In genomic region chr20:1211954-1212497, GRCh38 we compare ENCODE assay signal across 16 cellular contexts. TPM values are rescaled to one million over a fixed set of nuclear protein-coding genes. Genes with fewer than 3 reads are reported as not detected.
DNase-seq lines count a peak whose midpoint lies in the region; ATAC-seq, FAIRE-seq and TF ChIP-seq lines count a peak whose summit lies in the region.
"Had no signal": no experiment of that assay in that cellular context is flagged by ENCODE, and none has a peak within 500 bp of the region (broad histone marks: within the 10 kb centered on the region; RNA-seq: fewer than 3 reads in every experiment).

No MANE protein-coding gene starts in this region.

- no peak overlapping the region for H3K56ac ChIP-seq in H9 (ENCODE audit: insufficient read length, low read depth, low read length)

- no peak overlapping the region for H2BK15ac ChIP-seq in mesenchymal stem cell (ENCODE audit: low read depth, poor library complexity, severe bottlenecking)
- no peak overlapping the region for H2BK15ac ChIP-seq in H9 (ENCODE audit: low read depth, low read length)

- H3K79me1 ChIP-seq in mesenchymal stem cell (replicated peaks; ENCODE audit: low read length, poor library complexity, severe bottlenecking), result no peaks in the 10 kb centered on the region
- H3K79me1 ChIP-seq in H9 (ENCODE audit: insufficient read depth, low read depth, low read length, poor library complexity, severe bottlenecking), result no peaks in the 10 kb centered on the region

- no peak overlapping the region for H2BK20ac ChIP-seq in H9 (ENCODE audit: low read depth, low read length, poor library complexity, severe bottlenecking)

- no peak for TF ChIP-seq CTCF in GM23338 (conservative IDR thresholded peaks at IDR 0.05; ENCODE audit: low read depth in 2 of 2)
- no peak for TF ChIP-seq CTCF in Loucy (conservative IDR thresholded peaks at IDR 0.05; ENCODE audit: low read length)
- TF ChIP-seq CTCF in K562 (IDR thresholded peaks at IDR 0.05 in 2 of 3, conservative IDR thresholded peaks at IDR 0.05 in 1 of 3; ENCODE audit: insufficient read depth in 2 of 3, low read depth in 1 of 3, low read length in 3 of 3), result no peak
- no peak for TF ChIP-seq CTCF in H9 (conservative IDR thresholded peaks at IDR 0.05)

- no peaks in the 10 kb centered on the region for H3F3A ChIP-seq in GM23338 (replicated peaks; ENCODE audit: low read depth)
- H3F3A ChIP-seq in Loucy (ENCODE audit: low read depth), result no peaks in the 10 kb centered on the region

- no peak overlapping the region for H2BK120ac ChIP-seq in mesenchymal stem cell (ENCODE audit: low read depth, low read length)
- H2BK120ac ChIP-seq in H9 (ENCODE audit: low read depth, low read length, poor library complexity, severe bottlenecking), result no peak overlapping the region

- H3K9me3 Mint-ChIP-seq in GM23338, result peaks cover 9% of the 10 kb centered on the region; the same call in 2 of the 3 replicates
- H3K9me3 Mint-ChIP-seq in H9, result peaks cover 0 to 5% of the 10 kb centered on the region in 2 experiments; a peak in 1 of 5 replicates
- H3K9me3 Mint-ChIP-seq: CD4-positive, CD25-positive, alpha-beta regulatory T cell had no signal

- H3K23ac ChIP-seq in mesenchymal stem cell (ENCODE audit: low read length in 2 of 2) (no peak overlapping the region), H9 (ENCODE audit: insufficient read length, low read depth, low read length) (no peak overlapping the region)

- no peak overlapping the region; the same call in 1 of the 2 replicates for H3K27ac Mint-ChIP-seq in GM23338
- H3K27ac Mint-ChIP-seq in H9, result 0 out of 7 replicates have a peak overlapping the region, but pooled peaks of 1 of the 3 experiments have one; percentile 29

- H2BK5ac ChIP-seq in mesenchymal stem cell (ENCODE audit: low read depth, low read length, poor library complexity, severe bottlenecking) (no peak overlapping the region), H9 (ENCODE audit: insufficient read length, low read length) (no peak overlapping the region)

- H3K4me1 Mint-ChIP-seq in GM23338 (peaks cover 24% of the 10 kb centered on the region), H9 (peaks cover 34 to 38% of the 10 kb centered on the region in 2 experiments)

- no peak overlapping the region for H2BK12ac ChIP-seq in mesenchymal stem cell (ENCODE audit: low read length in 2 of 2)
- H2BK12ac ChIP-seq in H9 (ENCODE audit: insufficient read length, low read depth, low read length), result no peak overlapping the region

- H2AFZ ChIP-seq in GM23338, result peak overlapping the region; percentile 77; the same call in 1 of the 2 replicates
- peak overlapping the region; percentile 87; the same call in 1 of the 2 replicates for H2AFZ ChIP-seq in Loucy (ENCODE audit: low read length)
- 0 out of 2 replicates have a peak overlapping the region, but pooled peaks have one; percentile 12 for H2AFZ ChIP-seq in K562 (ENCODE audit: low read depth, low read length)
- no peak overlapping the region for H2AFZ ChIP-seq in mesenchymal stem cell (ENCODE audit: low read depth, low read length)
- H2AFZ ChIP-seq in H9 (ENCODE audit: low read length), result no peak overlapping the region

- no peaks in the 10 kb centered on the region for H3K79me2 ChIP-seq in GM23338 (replicated peaks; ENCODE audit: insufficient read depth)
- no peaks in the 10 kb centered on the region for H3K79me2 ChIP-seq in Loucy (ENCODE audit: insufficient read depth, low read length)
- no peaks in the 10 kb centered on the region for H3K79me2 ChIP-seq in K562 (ENCODE audit: control insufficient read depth, insufficient read depth, low read length)
- H3K79me2 ChIP-seq in H9 (ENCODE audit: insufficient read depth, low read length), result no peaks in the 10 kb centered on the region

- H4K20me1 ChIP-seq in GM23338 (replicated peaks; ENCODE audit: insufficient read depth) (no peaks in the 10 kb centered on the region; the same call in 1 of the 2 replicates), Loucy (ENCODE audit: insufficient read depth, low read length, poor library complexity, severe bottlenecking) (no peaks in the 10 kb centered on the region), K562 (replicated peaks; ENCODE audit: control insufficient read depth, insufficient read depth, low read length) (no peaks in the 10 kb centered on the region), H9 (ENCODE audit: control insufficient read depth, insufficient read depth, insufficient read length) (no peaks in the 10 kb centered on the region)
- H4K20me1 ChIP-seq: BLaER1 treated with 17β-estradiol and CSF1 and Interleukin-3, amounts not matched to agents 10 nM and 100 nM had no signal

- H3K9ac ChIP-seq in Loucy (ENCODE audit: low read depth, low read length, poor library complexity, severe bottlenecking) (no peak overlapping the region), K562 (ENCODE audit: insufficient read depth in 1 of 2, low read depth in 2 of 2, low read length in 2 of 2) (peak overlapping the region in 1 of 2 experiments; percentile 39; a peak in 1 of 4 replicates), mesenchymal stem cell (ENCODE audit: low read length) (peak overlapping the region; percentile 10), H9 (ENCODE audit: extremely low read depth, insufficient read length, low read length) (no peak overlapping the region)
- H3K9ac ChIP-seq: BLaER1 treated with 17β-estradiol and CSF1 and Interleukin-3, amounts not matched to agents 10 nM and 100 nM; GM23248 had no signal

- H4K5ac ChIP-seq in H9 (ENCODE audit: insufficient read length, low read depth, low read length), result no peak overlapping the region

- H3T11ph ChIP-seq in H9 (ENCODE audit: low read length), result no peak overlapping the region

- no peak overlapping the region for H3K27ac ChIP-seq in GM23338 (ENCODE audit: low read depth)
- no peak overlapping the region for H3K27ac ChIP-seq in K562 (ENCODE audit: extremely low read depth, low read depth, low read length)
- H3K27ac ChIP-seq in mesenchymal stem cell (ENCODE audit: low read length, poor library complexity, severe bottlenecking), result no peak overlapping the region
- no peak overlapping the region for H3K27ac ChIP-seq in H9 (ENCODE audit: insufficient read length, low read depth, low read length)
- H3K27ac ChIP-seq: BLaER1 treated with 17β-estradiol and CSF1 and Interleukin-3, amounts not matched to agents 10 nM and 100 nM; GM23248 had no signal

- no peaks in the 10 kb centered on the region for H3K9me3 ChIP-seq in Loucy (ENCODE audit: insufficient read depth, low read depth, low read length)
- no peaks in the 10 kb centered on the region; the same call in 1 of the 2 replicates for H3K9me3 ChIP-seq in K562 (replicated peaks; ENCODE audit: control insufficient read depth, insufficient read depth, low read depth, low read length)
- H3K9me3 ChIP-seq in mesenchymal stem cell (ENCODE audit: control insufficient read depth, low read length), result no peaks in the 10 kb centered on the region
- no peaks in the 10 kb centered on the region for H3K9me3 ChIP-seq in H9 (ENCODE audit: control insufficient read depth, low read depth, low read length)
- H3K9me3 ChIP-seq: BLaER1 treated with 17β-estradiol and CSF1 and Interleukin-3, amounts not matched to agents 10 nM and 100 nM; HAP-1 had no signal

- no peak overlapping the region; the same call in 1 of the 2 replicates for H3K4me3 ChIP-seq in GM23338
- no peak overlapping the region for H3K4me3 ChIP-seq in Loucy (ENCODE audit: low read length, poor library complexity, severe bottlenecking)
- no peak overlapping the region for H3K4me3 ChIP-seq in K562
- no peak overlapping the region for H3K4me3 ChIP-seq in mesenchymal stem cell (ENCODE audit: insufficient read depth in 1 of 2, low read depth in 1 of 2, low read length in 2 of 2)
- H3K4me3 ChIP-seq: BLaER1 treated with 17β-estradiol and CSF1 and Interleukin-3, amounts not matched to agents 10 nM and 100 nM; HAP-1 had no signal

- H4K91ac ChIP-seq in mesenchymal stem cell (ENCODE audit: low read length) (no peak overlapping the region), H9 (ENCODE audit: insufficient read length, low read depth, low read length) (no peak overlapping the region)

- BruUV-seq in K562 (replicated peaks; lab: Mats Ljungman, UMichigan), result no TSS peak

- POLR2A ChIA-PET in K562 (lab: Yijun Ruan, JAX), result interaction anchor here (0.6 to 1.0 kb wide), 4 partner anchors 8 to 27 kb away, joined by 3 read pairs; partner anchors contain the start of genes C20orf202 and TMEM74B

- peak; percentile 42; the same call in 1 of the 2 replicates for TF ChIP-seq EP300 in K562 (IDR thresholded peaks at IDR 0.05; ENCODE audit: low read length)

- no peak overlapping the region for H3K14ac ChIP-seq in mesenchymal stem cell (ENCODE audit: low read length in 2 of 2)
- no peak overlapping the region for H3K14ac ChIP-seq in H9 (ENCODE audit: insufficient read depth, low read length)

- H3K27me3 Mint-ChIP-seq in GM23338 (ENCODE audit: insufficient read depth, low read depth, poor library complexity), result no peaks in the 10 kb centered on the region
- H3K27me3 Mint-ChIP-seq in H9 (ENCODE audit: low read depth), result peaks cover 36% of the 10 kb centered on the region

- no peaks in the 10 kb centered on the region for H3K9me1 ChIP-seq in K562 (ENCODE audit: control insufficient read depth, insufficient read depth, low read length)

- H3K9me2 ChIP-seq in GM23338 (ENCODE audit: insufficient read depth), result no peaks in the 10 kb centered on the region
- no peaks in the 10 kb centered on the region for H3K9me2 ChIP-seq in Loucy (replicated peaks; ENCODE audit: low read depth, low read length)

- H3K4me2 ChIP-seq in GM23338 (no peak overlapping the region), Loucy (ENCODE audit: low read depth, low read length, poor library complexity, severe bottlenecking) (no peak overlapping the region), K562 (ENCODE audit: insufficient read depth, low read length) (peak overlapping the region; percentile 50; the same call in 1 of the 2 replicates), mesenchymal stem cell (ENCODE audit: low read length, poor library complexity, severe bottlenecking) (no peak overlapping the region), H9 (ENCODE audit: insufficient read depth, insufficient read length, low read length) (no peak overlapping the region)

- H2AK5ac ChIP-seq in mesenchymal stem cell (ENCODE audit: low read length, severe bottlenecking) (no peak overlapping the region), H9 (ENCODE audit: insufficient read length, low read length) (no peak overlapping the region)

- intact Hi-C loops in K562 (cut with micrococcal nuclease), result loop anchor here (5.0 to 10.0 kb wide), 5 partner anchors 35 to 237 kb away; partner anchors contain the start of genes FKBP1A and PSMF1

- H3K27me3 ChIP-seq in GM23338 (ENCODE audit: insufficient read depth) (no peaks in the 10 kb centered on the region), Loucy (ENCODE audit: insufficient read depth, low read length, poor library complexity, severe bottlenecking) (no peaks in the 10 kb centered on the region), K562 (ENCODE audit: control insufficient read depth in 2 of 2, insufficient read depth in 2 of 2, low read length in 2 of 2) (no peaks in the 10 kb centered on the region), mesenchymal stem cell (ENCODE audit: control insufficient read depth in 1 of 2, insufficient read depth in 1 of 2, low read length in 2 of 2) (peaks cover 27 to 51% of the 10 kb centered on the region in 2 experiments), H9 (ENCODE audit: insufficient read depth, low read length) (no peaks in the 10 kb centered on the region)
- H3K27me3 ChIP-seq: BLaER1 treated with 17β-estradiol and CSF1 and Interleukin-3, amounts not matched to agents 10 nM and 100 nM had no signal

- H3K36me3 Mint-ChIP-seq in GM23338 (ENCODE audit: low read depth) (no peaks in the 10 kb centered on the region; the same call in 2 of the 3 replicates), H9 (ENCODE audit: insufficient read depth in 1 of 3, low read depth in 3 of 3) (no peaks in the 10 kb centered on the region)
- H3K36me3 Mint-ChIP-seq: CD4-positive, CD25-positive, alpha-beta regulatory T cell had no signal

- H3K18ac ChIP-seq in mesenchymal stem cell (ENCODE audit: low read depth in 1 of 2, low read length in 2 of 2) (no peak overlapping the region), H9 (ENCODE audit: insufficient read length, low read depth, low read length) (no peak overlapping the region)

- no peak for TF ChIP-seq POLR2A in K562 (conservative IDR thresholded peaks at IDR 0.05)

- peaks cover 16% of the 10 kb centered on the region for H3K4me1 ChIP-seq in GM23338 (ENCODE audit: insufficient read depth)
- no peaks in the 10 kb centered on the region for H3K4me1 ChIP-seq in Loucy (ENCODE audit: insufficient read depth, low read length, poor library complexity, severe bottlenecking)
- peaks cover 11 to 35% of the 10 kb centered on the region in 2 experiments; a peak in 4 of 5 replicates for H3K4me1 ChIP-seq in K562 (replicated peaks in 1 of 2; ENCODE audit: control insufficient read depth in 2 of 2, insufficient read depth in 2 of 2, low read length in 2 of 2)
- no peaks in the 10 kb centered on the region for H3K4me1 ChIP-seq in mesenchymal stem cell (ENCODE audit: control insufficient read depth, insufficient read depth, low read depth, low read length)
- H3K4me1 ChIP-seq in H9 (ENCODE audit: insufficient read depth, low read length), result peaks cover 5% of the 10 kb centered on the region; the same call in 1 of the 2 replicates
- H3K4me1 ChIP-seq: HAP-1 had no signal

- FAIRE-seq in K562 (lab: Jason Lieb, UNC), result peak; percentile 76
- FAIRE-seq: GM18507 had no signal

- H3K23me2 ChIP-seq in H9 (ENCODE audit: insufficient read length, low read depth, low read length, poor library complexity, severe bottlenecking), result no peaks in the 10 kb centered on the region

- H3K4me3 Mint-ChIP-seq in GM23338 (no peak overlapping the region), H9 (no peak overlapping the region)
- H3K4me3 Mint-ChIP-seq: CD4-positive, CD25-positive, alpha-beta regulatory T cell had no signal

- no peak overlapping the region for H3K4ac ChIP-seq in mesenchymal stem cell (ENCODE audit: low read depth in 1 of 2, low read length in 2 of 2)
- no peak overlapping the region for H3K4ac ChIP-seq in H9 (ENCODE audit: low read depth, low read length)

- in situ Hi-C loops in K562 (cut with MboI), result no loop called here

- no peak for TF ChIP-seq RAD21 in K562 (CRISPR knock-in tag; conservative IDR thresholded peaks at IDR 0.05 in 1 of 2, IDR thresholded peaks at IDR 0.05 in 1 of 2)

- no peaks in the 10 kb centered on the region for H3K36me3 ChIP-seq in GM23338 (ENCODE audit: insufficient read depth)
- H3K36me3 ChIP-seq in Loucy (ENCODE audit: insufficient read depth, low read length), result no peaks in the 10 kb centered on the region
- no peaks in the 10 kb centered on the region for H3K36me3 ChIP-seq in K562 (ENCODE audit: control insufficient read depth, insufficient read depth, low read length)
- no peaks in the 10 kb centered on the region for H3K36me3 ChIP-seq in mesenchymal stem cell (ENCODE audit: control insufficient read depth in 1 of 2, insufficient read depth in 2 of 2, low read depth in 1 of 2, low read length in 2 of 2)
- H3K36me3 ChIP-seq: BLaER1 treated with 17β-estradiol and CSF1 and Interleukin-3, amounts not matched to agents 10 nM and 100 nM; HAP-1 had no signal

- peak; percentile 45 for ATAC-seq in GM23338
- ATAC-seq in K562, result peak; percentile 21; the same call in 2 of the 3 replicates

- CTCF ChIA-PET in K562 (lab: Yijun Ruan, JAX; ENCODE audit: low intra/inter-chr PET ratio), result no interaction called here

- DNase-seq in GM23338 (ENCODE audit: low spot score), result peak; percentile 32
- DNase-seq in K562 (ENCODE audit: extremely low read depth in 1 of 4, low spot score in 3 of 4), result peak in 2 of 4 experiments; percentile 35 to 68
- DNase-seq in mesenchymal stem cell, result no peak
- DNase-seq in islet precursor cell, result no peak
- no peak for DNase-seq in H9
- DNase-seq in stimulated activated CD4-positive, alpha-beta T cell treated with anti-CD3 and anti-CD28 coated beads, Interleukin-2, amount 100 ng/mL, for 48 hours, result no peak
- DNase-seq in activated CD4-positive, alpha-beta T cell treated with anti-CD3 and anti-CD28 coated beads, Interleukin-2, amount 50 U/mL, for 1 hour, result no peak
- DNase-seq: ACHN; CD4-positive, CD25-positive, alpha-beta regulatory T cell; DMS53; GM23248 had no signal

- H4K8ac ChIP-seq in mesenchymal stem cell (ENCODE audit: low read length), result no peak overlapping the region
- H4K8ac ChIP-seq in H9 (replicated peaks; ENCODE audit: insufficient read length, low read depth, low read length), result no peak overlapping the region

RNA-seq across cellular contexts. Expression of gene C20orf202, which starts 8.8 kb away (rescaled TPM):
- not detected in 2 replicates for total RNA-seq in GM23338 (2014; rRNA removed; shearing (Covaris generic))
- polyA plus RNA-seq in GM23338 (2016; fragmentation: Nextera tagmentation; extraction: Ambion mirVana) (0.17 TPM in 1 of 2 replicates, not detected in the other), K562 (2011; rRNA removed) (0.24 and 0.49 TPM in 2 replicates), K562 (2014; fragmentation: Illumina TruSeq; extraction: Trizol) (0.18 TPM in 1 of 2 replicates, not detected in the other), K562 (2014; fragmentation: Nextera tagmentation; extraction: Ambion mirVana) (under 1 TPM; 0.03 to 0.06 TPM), K562 (2014; rRNA removed) (0.07 and 0.15 TPM in 2 replicates)
- total RNA-seq in K562 (2011; cell fraction: chromatin; rRNA removed; ENCODE audit: low replicate concordance), result 0.19 and 0.33 TPM in 2 replicates
- not detected in 2 replicates for total RNA-seq in K562 (2011; cell fraction: nucleolus; rRNA removed)
- not detected in 2 replicates for total RNA-seq in K562 (2011; cell fraction: nucleoplasm; rRNA removed)
- total RNA-seq in K562 (2014; rRNA removed) (not detected in 2 replicates), K562 (2014; rRNA removed; fragmentation: Illumina TruSeq; extraction: Trizol) (0.19 TPM in 1 of 2 replicates, not detected in the other), K562 (2015; rRNA removed; fragmentation: Illumina TruSeq; extraction: Trizol) (0.15 TPM in 1 of 2 replicates, not detected in the other), K562 (2021) (0.11 TPM in 1 of 2 replicates, not detected in the other), H9 (2021) (0.13 TPM in 1 of 2 replicates, not detected in the other)
- polyA plus RNA-seq in K562 (2011; cell fraction: cytosol; rRNA removed), result 0.25 TPM in 1 of 2 replicates, not detected in the other
- 0.27 and 0.74 TPM in 2 replicates for polyA plus RNA-seq in K562 (2011; cell fraction: nucleus; rRNA removed)
- 0.08 and 0.32 TPM in 2 replicates for polyA plus RNA-seq in K562 (2012)
- 0.45 TPM in 1 of 2 replicates, not detected in the other for polyA minus RNA-seq in K562 (2011; rRNA and poly(A)+ RNA removed)
- not detected in 2 replicates for polyA minus RNA-seq in K562 (2011; cell fraction: cytosol; rRNA and poly(A)+ RNA removed)
- polyA minus RNA-seq in K562 (2011; cell fraction: nucleus; rRNA and poly(A)+ RNA removed), result 0.13 TPM in 1 of 2 replicates, not detected in the other
- polyA plus RNA-seq in mesenchymal stem cell (2013, experiment 1 of 2), result 0.07 TPM
- 0.03 TPM for polyA plus RNA-seq in mesenchymal stem cell (2013, experiment 2 of 2)
- total RNA-seq: A172, GM23248 had no signal
- polyA plus RNA-seq: CD4-positive, CD25-positive, alpha-beta regulatory T cell; GM23248 had no signal

RNA-seq across cellular contexts. Expression of gene RAD21L1, which starts 13.8 kb away (rescaled TPM):
- 0.10 TPM in 1 of 2 replicates, not detected in the other for total RNA-seq in GM23338 (2014; rRNA removed; shearing (Covaris generic))
- 0.38 and 0.95 TPM in 2 replicates for polyA plus RNA-seq in GM23338 (2016; fragmentation: Nextera tagmentation; extraction: Ambion mirVana)
- total RNA-seq in K562 (2011; cell fraction: chromatin; rRNA removed; ENCODE audit: low replicate concordance), result 1.6 and 7.8 TPM in 2 replicates
- 1.5 and 2.0 TPM in 2 replicates for total RNA-seq in K562 (2011; cell fraction: nucleolus; rRNA removed)
- total RNA-seq in K562 (2011; cell fraction: nucleoplasm; rRNA removed), result 3.7 and 4.1 TPM in 2 replicates
- total RNA-seq in K562 (2014; rRNA removed), result 0.45 TPM in 2 replicates
- 0.44 and 1.1 TPM in 2 replicates for total RNA-seq in K562 (2014; rRNA removed; fragmentation: Illumina TruSeq; extraction: Trizol)
- 0.23 and 0.29 TPM in 2 replicates for total RNA-seq in K562 (2015; rRNA removed; fragmentation: Illumina TruSeq; extraction: Trizol)
- 1.3 and 1.7 TPM in 2 replicates for total RNA-seq in K562 (2021)
- polyA plus RNA-seq in K562 (2011; rRNA removed), result 1.4 and 1.7 TPM in 2 replicates
- 0.03 and 0.24 TPM in 2 replicates for polyA plus RNA-seq in K562 (2011; cell fraction: cytosol; rRNA removed)
- 0.82 and 1.4 TPM in 2 replicates for polyA plus RNA-seq in K562 (2011; cell fraction: nucleus; rRNA removed)
- 0.42 and 0.53 TPM in 2 replicates for polyA plus RNA-seq in K562 (2012)
- polyA plus RNA-seq in K562 (2014; fragmentation: Illumina TruSeq; extraction: Trizol), result 0.65 and 0.69 TPM in 2 replicates
- under 1 TPM in 1 of 2 experiments, not detected in 1; 0.17 TPM for polyA plus RNA-seq in K562 (2014; fragmentation: Nextera tagmentation; extraction: Ambion mirVana)
- polyA plus RNA-seq in K562 (2014; rRNA removed), result 0.24 and 0.42 TPM in 2 replicates
- polyA minus RNA-seq in K562 (2011; rRNA and poly(A)+ RNA removed), result 2.1 and 2.6 TPM in 2 replicates
- 0.86 and 1.2 TPM in 2 replicates for polyA minus RNA-seq in K562 (2011; cell fraction: cytosol; rRNA and poly(A)+ RNA removed)
- polyA minus RNA-seq in K562 (2011; cell fraction: nucleus; rRNA and poly(A)+ RNA removed), result 2.0 and 3.7 TPM in 2 replicates
- polyA plus RNA-seq in mesenchymal stem cell (2013, experiment 1 of 2), result 0.23 TPM
- polyA plus RNA-seq in mesenchymal stem cell (2013, experiment 2 of 2), result 0.29 TPM
- total RNA-seq in H9 (2021), result not detected in 2 replicates
- total RNA-seq: CD4-positive, CD25-positive, alpha-beta regulatory T cell; GM23248 had no signal

RNA-seq across cellular contexts. Expression of gene TMEM74B, which starts 27.2 kb away (rescaled TPM):
- total RNA-seq in GM23338 (2014; rRNA removed; shearing (Covaris generic)), result 3.6 and 4.8 TPM in 2 replicates
- polyA plus RNA-seq in GM23338 (2016; fragmentation: Nextera tagmentation; extraction: Ambion mirVana) (1.0 and 1.5 TPM in 2 replicates), K562 (2011; rRNA removed) (11.2 and 25.4 TPM in 2 replicates), K562 (2014; fragmentation: Illumina TruSeq; extraction: Trizol) (7.5 and 8.3 TPM in 2 replicates), K562 (2014; fragmentation: Nextera tagmentation; extraction: Ambion mirVana) (1 to 10 TPM in 1 of 2 experiments, under 1 TPM in 1; 0.24 to 1.2 TPM), K562 (2014; rRNA removed) (19.0 and 22.2 TPM in 2 replicates)
- 44.7 and 63.1 TPM in 2 replicates for total RNA-seq in K562 (2011; cell fraction: chromatin; rRNA removed; ENCODE audit: low replicate concordance)
- total RNA-seq in K562 (2011; cell fraction: nucleolus; rRNA removed), result 47.8 and 49.7 TPM in 2 replicates
- 53.6 and 55.5 TPM in 2 replicates for total RNA-seq in K562 (2011; cell fraction: nucleoplasm; rRNA removed)
- total RNA-seq in K562 (2014; rRNA removed) (14.9 and 18.4 TPM in 2 replicates), K562 (2014; rRNA removed; fragmentation: Illumina TruSeq; extraction: Trizol) (3.9 and 5.0 TPM in 2 replicates), K562 (2015; rRNA removed; fragmentation: Illumina TruSeq; extraction: Trizol) (6.7 and 7.5 TPM in 2 replicates), K562 (2021) (18.3 and 18.5 TPM in 2 replicates), H9 (2021) (4.9 and 6.2 TPM in 2 replicates)
- 18.2 and 21.2 TPM in 2 replicates for polyA plus RNA-seq in K562 (2011; cell fraction: cytosol; rRNA removed)
- polyA plus RNA-seq in K562 (2011; cell fraction: nucleus; rRNA removed), result 170 and 177 TPM in 2 replicates
- 19.4 and 33.2 TPM in 2 replicates for polyA plus RNA-seq in K562 (2012)
- polyA minus RNA-seq in K562 (2011; rRNA and poly(A)+ RNA removed), result 4.1 and 4.2 TPM in 2 replicates
- 5.7 and 7.6 TPM in 2 replicates for polyA minus RNA-seq in K562 (2011; cell fraction: cytosol; rRNA and poly(A)+ RNA removed)
- 14.1 and 22.0 TPM in 2 replicates for polyA minus RNA-seq in K562 (2011; cell fraction: nucleus; rRNA and poly(A)+ RNA removed)
- polyA plus RNA-seq in mesenchymal stem cell (2013, experiment 1 of 2), result 1.9 TPM
- polyA plus RNA-seq in mesenchymal stem cell (2013, experiment 2 of 2), result 1.9 TPM
- total RNA-seq: CD4-positive, CD25-positive, alpha-beta regulatory T cell had no signal
- polyA plus RNA-seq: CD4-positive, CD25-positive, alpha-beta regulatory T cell had no signal

RNA-seq across cellular contexts. Expression of gene SNPH, which starts 54.1 kb away (rescaled TPM):
- 3.5 and 5.8 TPM in 2 replicates for total RNA-seq in GM23338 (2014; rRNA removed; shearing (Covaris generic))
- polyA plus RNA-seq in GM23338 (2016; fragmentation: Nextera tagmentation; extraction: Ambion mirVana) (1.3 and 1.5 TPM in 2 replicates), K562 (2011; rRNA removed) (1.1 and 1.4 TPM in 2 replicates), K562 (2014; fragmentation: Illumina TruSeq; extraction: Trizol) (1.5 and 2.1 TPM in 2 replicates), K562 (2014; fragmentation: Nextera tagmentation; extraction: Ambion mirVana) (under 1 TPM; 0.03 to 0.08 TPM), K562 (2014; rRNA removed) (2.1 and 2.8 TPM in 2 replicates)
- total RNA-seq in K562 (2011; cell fraction: chromatin; rRNA removed; ENCODE audit: low replicate concordance), result 3.4 and 5.0 TPM in 2 replicates
- total RNA-seq in K562 (2011; cell fraction: nucleolus; rRNA removed), result 2.8 TPM in 2 replicates
- 2.8 and 3.2 TPM in 2 replicates for total RNA-seq in K562 (2011; cell fraction: nucleoplasm; rRNA removed)
- total RNA-seq in K562 (2014; rRNA removed) (4.2 and 5.7 TPM in 2 replicates), K562 (2014; rRNA removed; fragmentation: Illumina TruSeq; extraction: Trizol) (0.80 and 0.98 TPM in 2 replicates), K562 (2015; rRNA removed; fragmentation: Illumina TruSeq; extraction: Trizol) (1.3 and 1.4 TPM in 2 replicates), K562 (2021) (3.9 TPM in 2 replicates), H9 (2021) (1.8 TPM in 2 replicates)
- 1.2 and 3.1 TPM in 2 replicates for polyA plus RNA-seq in K562 (2011; cell fraction: cytosol; rRNA removed)
- 3.4 and 6.9 TPM in 2 replicates for polyA plus RNA-seq in K562 (2011; cell fraction: nucleus; rRNA removed)
- 1.4 and 2.6 TPM in 2 replicates for polyA plus RNA-seq in K562 (2012)
- polyA minus RNA-seq in K562 (2011; rRNA and poly(A)+ RNA removed), result 0.69 and 0.91 TPM in 2 replicates
- 2.2 and 2.4 TPM in 2 replicates for polyA minus RNA-seq in K562 (2011; cell fraction: cytosol; rRNA and poly(A)+ RNA removed)
- polyA minus RNA-seq in K562 (2011; cell fraction: nucleus; rRNA and poly(A)+ RNA removed), result 1.3 and 1.6 TPM in 2 replicates
- polyA plus RNA-seq in mesenchymal stem cell (2013, experiment 1 of 2), result 10.0 TPM
- 9.5 TPM for polyA plus RNA-seq in mesenchymal stem cell (2013, experiment 2 of 2)

Comparison
In these comparisons a context has a peak if more than half of its experiments do, and no peak if none do; other contexts are left out.
1. H2AFZ ChIP-seq: peak in GM23338 (single experiment), Loucy (single experiment) and K562 (single experiment); none in mesenchymal stem cell (single experiment) and H9 (single experiment).